ENCODE assay signal across 19 cellular contexts in the genomic region with DNA sequence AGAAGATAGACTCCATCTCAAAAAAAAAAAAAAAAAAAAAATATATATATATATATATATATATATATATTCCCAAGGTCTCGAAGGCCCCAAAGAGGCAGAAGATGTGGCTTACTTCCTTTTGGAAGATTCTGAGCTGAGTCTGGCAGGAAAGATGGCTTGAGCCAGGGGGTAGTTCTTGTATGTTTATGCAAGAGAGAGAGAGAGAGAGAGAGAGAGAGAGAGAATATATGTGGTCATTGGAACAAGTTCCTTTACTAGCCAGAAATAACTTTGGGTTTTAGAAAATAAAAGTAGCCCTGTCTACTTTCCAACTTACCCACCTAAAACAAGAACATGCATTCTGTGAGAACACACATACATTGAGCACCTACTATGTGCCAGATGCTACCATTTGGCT. TPM values are rescaled to one million over a fixed set of nuclear protein-coding genes. Genes with fewer than 3 reads are reported as not detected.
DNase-seq lines count a peak whose midpoint lies in the region; ATAC-seq, FAIRE-seq and TF ChIP-seq lines count a peak whose summit lies in the region.
"Had no signal": no experiment of that assay in that cellular context is flagged by ENCODE, and none has a peak within 500 bp of the region (broad histone marks: within the 10 kb centered on the region; RNA-seq: fewer than 3 reads in every experiment).

No MANE protein-coding gene starts in this region.

- no peak for TF ChIP-seq EP300 in GM12878 (IDR thresholded peaks at IDR 0.05; ENCODE audit: borderline replicate concordance in 1 of 2, control insufficient read depth in 1 of 2, low read depth in 2 of 2, low read length in 2 of 2)
- no peak for TF ChIP-seq EP300 in stomach (IDR thresholded peaks at IDR 0.05)

- SMC1A ChIA-PET in GM12878 (lab: Charles Lee; ENCODE audit: uncharacterized antibody, unreplicated experiment): no interaction called here

- no peak overlapping the region for H3K4me3 Mint-ChIP-seq in T-helper 2 cell treated with Interferon-gamma antibody and Interleukin-4, amounts not matched to agents 5 μg/mL and 100 μg/mL, for 36 hours
- H3K4me3 Mint-ChIP-seq: activated CD8-positive, alpha-beta T cell treated with anti-CD3 and anti-CD28 coated beads for 36 hours; activated T-helper 17 cell treated with anti-CD3 and anti-CD28 coated beads, Interleukin-2, amount 50 U/mL, for 72 hours; stimulated activated naive B cell treated with anti-CD40 and anti-IgM and Interleukin-4, amounts not matched to agents 10 μg/mL and 1 μg/mL and 100 μg/mL, for 72 hours had no signal

- DNase-seq in HCEC 1CT (peak; percentile 10), GM12878 (ENCODE audit: low read depth, low spot score) (no peak), fibroblast of the aortic adventitia (ENCODE audit: low read depth) (peak; percentile 85), stomach (no peak), AG20443 (ENCODE audit: low spot score) (no peak)
- no peak for DNase-seq in T-helper 2 cell treated with Interferon-gamma antibody and Interleukin-4, amounts not matched to agents 5 μg/mL and 100 μg/mL, for 36 hours (ENCODE audit: low spot score)
- DNase-seq in activated CD4-positive, alpha-beta T cell treated with anti-CD3 and anti-CD28 coated beads, Interleukin-2, amount 50 U/mL, for 4 hours: no peak
- DNase-seq: activated CD8-positive, alpha-beta T cell treated with anti-CD3 and anti-CD28 coated beads for 36 hours; DND-41; KG1; kidney; midbrain; NCI-H146; NCI-H510A; stimulated activated naive B cell treated with anti-CD40 and anti-IgM and Interleukin-4, amounts not matched to agents 10 μg/mL and 1 μg/mL and 100 μg/mL, for 72 hours had no signal

- H3K9me3 Mint-ChIP-seq in T-helper 2 cell treated with Interferon-gamma antibody and Interleukin-4, amounts not matched to agents 5 μg/mL and 100 μg/mL, for 36 hours: no peaks in the 10 kb centered on the region
- H3K9me3 Mint-ChIP-seq: activated CD8-positive, alpha-beta T cell treated with anti-CD3 and anti-CD28 coated beads for 36 hours; activated T-helper 17 cell treated with anti-CD3 and anti-CD28 coated beads, Interleukin-2, amount 50 U/mL, for 72 hours; stimulated activated naive B cell treated with anti-CD40 and anti-IgM and Interleukin-4, amounts not matched to agents 10 μg/mL and 1 μg/mL and 100 μg/mL, for 72 hours had no signal

- H3K27ac ChIP-seq in GM12878 (ENCODE audit: control insufficient read depth, insufficient read depth) (no peak overlapping the region), stomach (peak overlapping the region in 3 of 5 donors; percentile 67 to 90 (median 81))
- H3K27ac ChIP-seq: C4-2B, skin epidermis had no signal

- H3K27me3 Mint-ChIP-seq in T-helper 2 cell treated with Interferon-gamma antibody and Interleukin-4, amounts not matched to agents 5 μg/mL and 100 μg/mL, for 36 hours (ENCODE audit: low read depth): no peaks in the 10 kb centered on the region
- H3K27me3 Mint-ChIP-seq: activated CD8-positive, alpha-beta T cell treated with anti-CD3 and anti-CD28 coated beads for 36 hours; activated T-helper 17 cell treated with anti-CD3 and anti-CD28 coated beads, Interleukin-2, amount 50 U/mL, for 72 hours had no signal

- intact Hi-C loops in GM12878 (cut with micrococcal nuclease; ENCODE audit: unreplicated experiment): no loop called here
- intact Hi-C loops in stomach (cut with DNase I; ENCODE audit: low total_unique reads): no loop called here

- no peak for TF ChIP-seq RAD21 in GM12878 (IDR thresholded peaks at IDR 0.05; ENCODE audit: insufficient read depth, low read depth, low read length)

- TF ChIP-seq CTCF in GM12878 (IDR thresholded peaks at IDR 0.05 in 2 of 3, conservative IDR thresholded peaks at IDR 0.05 in 1 of 3; ENCODE audit: control insufficient read depth in 2 of 3, extremely low read depth in 1 of 3, insufficient read depth in 1 of 3, low read depth in 3 of 3, low read length in 3 of 3) (no peak), fibroblast of the aortic adventitia (IDR thresholded peaks at IDR 0.05; ENCODE audit: insufficient read depth, low read length) (no peak), stomach (IDR thresholded peaks at IDR 0.05) (no peak)

- H3K4me1 ChIP-seq in GM12878 (ENCODE audit: control insufficient read depth, insufficient read depth, low read length): no peaks in the 10 kb centered on the region
- H3K4me1 ChIP-seq in stomach: peaks cover 6 to 94% (median 51%) of the 10 kb centered on the region in 4 donors

- in situ Hi-C loops in GM12878 (cut with MboI): no loop called here

- no TSS peak for BruUV-seq in GM12878 (replicated peaks; lab: Mats Ljungman, UMichigan)

- CTCF ChIA-PET in GM12878 (lab: Yijun Ruan, JAX): no interaction called here

- no peaks in the 10 kb centered on the region for H3K79me2 ChIP-seq in GM12878 (ENCODE audit: control insufficient read depth, insufficient read depth, low read length)

- H3K4me2 ChIP-seq in GM12878 (ENCODE audit: control insufficient read depth, insufficient read depth): no peak overlapping the region

- H3K4me3 ChIP-seq in GM12878 (no peak overlapping the region), fibroblast of the aortic adventitia (ENCODE audit: low read depth, low read length) (no peak overlapping the region), stomach (no peak overlapping the region)
- H3K4me3 ChIP-seq: skin epidermis had no signal

- no peak for FAIRE-seq in GM12878 (lab: Jason Lieb, UNC)
- FAIRE-seq: kidney had no signal

- no peak overlapping the region for H3K27ac Mint-ChIP-seq in T-helper 2 cell treated with Interferon-gamma antibody and Interleukin-4, amounts not matched to agents 5 μg/mL and 100 μg/mL, for 36 hours
- H3K27ac Mint-ChIP-seq: activated CD8-positive, alpha-beta T cell treated with anti-CD3 and anti-CD28 coated beads for 36 hours; activated T-helper 17 cell treated with anti-CD3 and anti-CD28 coated beads, Interleukin-2, amount 50 U/mL, for 72 hours; stimulated activated naive B cell treated with anti-CD40 and anti-IgM and Interleukin-4, amounts not matched to agents 10 μg/mL and 1 μg/mL and 100 μg/mL, for 72 hours had no signal

- no peaks in the 10 kb centered on the region; a peak in 2 of 4 replicates for H3K27me3 ChIP-seq in GM12878 (replicated peaks in 1 of 2; ENCODE audit: control insufficient read depth in 2 of 2, insufficient read depth in 2 of 2, low read length in 1 of 2)
- no peaks in the 10 kb centered on the region for H3K27me3 ChIP-seq in stomach

- H3K9ac ChIP-seq in GM12878 (ENCODE audit: control insufficient read depth, insufficient read depth, low read length): no peak overlapping the region

- ATAC-seq in GM12878 (no peak), GM18867 (IDR thresholded peaks at IDR 0.05; ENCODE audit: unreplicated experiment) (no peak)
- ATAC-seq: activated CD8-positive, alpha-beta T cell treated with anti-CD3 and anti-CD28 coated beads for 36 hours; activated T-helper 17 cell treated with anti-CD3 and anti-CD28 coated beads, Interleukin-2, amount 50 U/mL, for 72 hours; stimulated activated naive B cell treated with anti-CD40 and anti-IgM and Interleukin-4, amounts not matched to agents 10 μg/mL and 1 μg/mL and 100 μg/mL, for 72 hours had no signal

- H4K20me1 ChIP-seq in GM12878 (ENCODE audit: control insufficient read depth, insufficient read depth): no peaks in the 10 kb centered on the region

- POLR2A ChIA-PET in GM12878 (lab: Charles Lee): interaction anchor here (0.6 kb wide), 1 partner anchor 361 kb away, joined by 4 read pairs; no protein-coding TSS in a partner anchor

- RAD21 ChIA-PET in GM12878 (lab: Charles Lee; ENCODE audit: unreplicated experiment): no interaction called here

- H3K36me3 Mint-ChIP-seq in T-helper 2 cell treated with Interferon-gamma antibody and Interleukin-4, amounts not matched to agents 5 μg/mL and 100 μg/mL, for 36 hours (ENCODE audit: low read depth): no peaks in the 10 kb centered on the region
- H3K36me3 Mint-ChIP-seq: stimulated activated naive B cell treated with anti-CD40 and anti-IgM and Interleukin-4, amounts not matched to agents 10 μg/mL and 1 μg/mL and 100 μg/mL, for 72 hours had no signal

- no peak overlapping the region for H2AFZ ChIP-seq in GM12878 (ENCODE audit: control insufficient read depth, low read depth, low read length)

- H3K36me3 ChIP-seq in GM12878 (ENCODE audit: control insufficient read depth in 2 of 2, insufficient read depth in 2 of 2, low read length in 1 of 2) (no peaks in the 10 kb centered on the region), stomach (no peaks in the 10 kb centered on the region)

- TF ChIP-seq POLR2A in GM12878 (IDR thresholded peaks at IDR 0.05; ENCODE audit: low read depth, low read length): no peak
- TF ChIP-seq POLR2A in stomach (IDR thresholded peaks at IDR 0.05): no peak

- no peaks in the 10 kb centered on the region for H3K9me3 ChIP-seq in GM12878 (replicated peaks; ENCODE audit: control insufficient read depth, insufficient read depth, low read length)
- H3K9me3 ChIP-seq in stomach: no peaks in the 10 kb centered on the region

- H3K4me1 Mint-ChIP-seq in T-helper 2 cell treated with Interferon-gamma antibody and Interleukin-4, amounts not matched to agents 5 μg/mL and 100 μg/mL, for 36 hours (ENCODE audit: low read depth): no peaks in the 10 kb centered on the region
- H3K4me1 Mint-ChIP-seq: activated T-helper 17 cell treated with anti-CD3 and anti-CD28 coated beads, Interleukin-2, amount 50 U/mL, for 72 hours had no signal

- 68% methylated on average over 1 of the region's 1 CpG for WGBS in GM12878 (ENCODE audit: insufficient coverage, insufficient replicate concordance, low lambda C conversion rate, missing lambda C conversion rate)
- WGBS in stomach, 5 donors: 45 to 78% (median 75%) methylated on average over 1 of the region's 1 CpG

RNA-seq across cellular contexts. Expression of gene NCS1, which starts 17.6 kb away (rescaled TPM):
- total RNA-seq in GM12878 (2013; cell fraction: nucleolus; rRNA removed): not detected in 2 replicates
- total RNA-seq in GM12878 (2014; rRNA removed): under 0.01 TPM in 1 of 2 replicates, not detected in the other
- 0.04 and 0.05 TPM in 2 replicates for total RNA-seq in GM12878 (2014; rRNA removed; fragmentation: Illumina TruSeq; extraction: Trizol)
- total RNA-seq in GM12878 (2021): 0.05 and 0.08 TPM in 2 replicates
- polyA plus RNA-seq in GM12878 (2011; ENCODE audit: low read depth): not detected
- polyA plus RNA-seq in GM12878 (2011; rRNA removed): 0.12 TPM in 1 of 2 replicates, not detected in the other
- polyA plus RNA-seq in GM12878 (2011; cell fraction: cytosol; rRNA removed): 0.06 and 0.07 TPM in 2 replicates
- polyA plus RNA-seq in GM12878 (2011; cell fraction: nucleus; rRNA removed): not detected in 2 replicates
- polyA plus RNA-seq in GM12878 (2012): 0.08 and 0.13 TPM in 2 replicates
- polyA plus RNA-seq in GM12878 (2014; fragmentation: Illumina TruSeq; extraction: Trizol): 0.06 and 0.07 TPM in 2 replicates
- polyA plus RNA-seq in GM12878 (2014; fragmentation: Nextera tagmentation; extraction: Ambion mirVana): not detected
- polyA plus RNA-seq in GM12878 (2014; rRNA removed): 0.05 and 0.22 TPM in 2 replicates
- polyA plus RNA-seq in GM12878 (2016; fragmentation: Nextera tagmentation; extraction: Ambion mirVana): under 1 TPM in 1 of 2 experiments, not detected in 1; 0.05 TPM
- not detected in 2 replicates for polyA minus RNA-seq in GM12878 (2011; rRNA and poly(A)+ RNA removed)
- polyA minus RNA-seq in GM12878 (2011; cell fraction: cytosol; rRNA and poly(A)+ RNA removed): 1.6 and 2.2 TPM in 2 replicates
- polyA minus RNA-seq in GM12878 (2011; cell fraction: nucleus; rRNA and poly(A)+ RNA removed): 0.12 and 0.29 TPM in 2 replicates
- total RNA-seq in fibroblast of the aortic adventitia (ENCODE audit: low replicate concordance): 10.7 and 39.2 TPM in 2 replicates
- total RNA-seq in stomach: 10 to 100 TPM; 12.8 to 50.0 (median 16.7) TPM
- polyA plus RNA-seq in stomach: 10 to 100 TPM in 1 of 3 donors, 1 to 10 TPM in 2; 3.2 to 26.0 (median 6.4) TPM

Comparison
In these comparisons a context has a peak if more than half of its experiments do, and no peak if none do; other contexts are left out.
1. DNase-seq: peak in HCEC 1CT (single experiment) and fibroblast of the aortic adventitia (single experiment); none in GM12878 (single experiment), stomach (single experiment), AG20443 (single experiment), T-helper 2 cell treated with Interferon-gamma antibody and Interleukin-4, amounts not matched to agents 5 μg/mL and 100 μg/mL, for 36 hours (single experiment) and activated CD4-positive, alpha-beta T cell treated with anti-CD3 and anti-CD28 coated beads, Interleukin-2, amount 50 U/mL, for 4 hours (0 of 2).
2. RNA of gene NCS1, which starts 17.6 kb away (total RNA-seq): 10.7 to 39.2 TPM in fibroblast of the aortic adventitia and 12.8 to 50.0 TPM in stomach; under 0.01 to 0.08 TPM in GM12878; every median in the first group is over 10 times any median in the second.